15 cellular contexts compared by ENCODE assay signal in the genomic region with DNA sequence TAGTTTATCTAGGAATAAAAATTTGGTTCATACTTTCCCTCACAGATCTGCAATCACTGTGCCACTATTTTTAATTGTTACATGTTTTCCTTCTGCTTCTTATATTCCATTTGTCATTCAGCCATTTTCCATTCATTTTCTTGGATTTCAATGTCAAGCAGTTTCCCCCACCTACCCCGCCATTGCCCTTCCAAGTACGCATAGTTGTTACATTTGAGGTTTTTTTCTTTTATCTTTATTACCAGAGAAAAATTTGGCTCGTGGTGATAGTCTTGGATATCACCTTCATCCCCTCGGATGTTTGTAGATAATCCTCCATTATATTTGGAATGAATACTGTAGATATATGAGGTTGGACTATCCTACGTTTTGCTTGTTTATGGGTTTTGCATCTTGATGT.
DNase-seq lines count a peak whose midpoint lies in the region; ATAC-seq, FAIRE-seq and TF ChIP-seq lines count a peak whose summit lies in the region.
"Had no signal": no experiment of that assay in that cellular context is flagged by ENCODE, and none has a peak within 500 bp of the region (broad histone marks: within the 10 kb centered on the region; RNA-seq: fewer than 3 reads in every experiment).

No MANE protein-coding gene starts in this region.

- H3K4me1 Mint-ChIP-seq in GM23338 (peaks cover 3% of the 10 kb centered on the region; the same call in 2 of the 3 replicates), endothelial cell (ENCODE audit: unreplicated experiment) (no peaks in the 10 kb centered on the region)
- H3K4me1 Mint-ChIP-seq: H9 had no signal

- H2AFZ ChIP-seq in GM23338 = no peak overlapping the region
- peak overlapping the region; percentile 21 for H2AFZ ChIP-seq in K562 (ENCODE audit: low read depth, low read length)

- no peaks in the 10 kb centered on the region for H3K9me3 Mint-ChIP-seq in GM23338
- no peaks in the 10 kb centered on the region for H3K9me3 Mint-ChIP-seq in endothelial cell (ENCODE audit: unreplicated experiment)
- H3K9me3 Mint-ChIP-seq: H9 had no signal

- TF ChIP-seq POLR2A in K562 (conservative IDR thresholded peaks at IDR 0.05) = peak; percentile 41; the same call in 1 of the 2 replicates

- WGBS in K562 (ENCODE audit: insufficient coverage, low coverage, missing lambda C conversion rate) = 1% methylated on average over 5 of the region's 5 CpGs

- H3K9me1 ChIP-seq in K562 (ENCODE audit: control insufficient read depth, insufficient read depth, low read length) = no peaks in the 10 kb centered on the region

- H3K27ac ChIP-seq in GM23338 (ENCODE audit: low read depth) (no peak overlapping the region), K562 (ENCODE audit: extremely low read depth, low read depth, low read length) (peak overlapping the region; percentile 93)

- H3K4me2 ChIP-seq in GM23338 (no peak overlapping the region), K562 (ENCODE audit: insufficient read depth, low read length) (peak overlapping the region; percentile 87)

- no peak overlapping the region for H3K4me3 ChIP-seq in GM23338
- peak overlapping the region; percentile 49 for H3K4me3 ChIP-seq in K562

- peak; percentile 51 for FAIRE-seq in K562 (lab: Jason Lieb, UNC)
- FAIRE-seq: GM12892, H1 had no signal

- peak overlapping the region in 1 of 2 experiments; percentile 92; a peak in 2 of 4 replicates for H3K9ac ChIP-seq in K562 (ENCODE audit: insufficient read depth in 1 of 2, low read depth in 2 of 2, low read length in 2 of 2)

- H3K27ac Mint-ChIP-seq in GM23338 (peak overlapping the region; percentile 30; the same call in 1 of the 2 replicates), endothelial cell (ENCODE audit: unreplicated experiment) (no peak overlapping the region)
- H3K27ac Mint-ChIP-seq: CD4-positive, alpha-beta memory T cell; H9 had no signal

- H3K36me3 Mint-ChIP-seq in GM23338 (ENCODE audit: low read depth) (no peaks in the 10 kb centered on the region), endothelial cell (ENCODE audit: low read depth, unreplicated experiment) (no peaks in the 10 kb centered on the region)
- H3K36me3 Mint-ChIP-seq: CD4-positive, alpha-beta memory T cell had no signal

- H3K36me3 ChIP-seq in GM23338 (ENCODE audit: insufficient read depth) = no peaks in the 10 kb centered on the region
- H3K36me3 ChIP-seq in K562 (ENCODE audit: control insufficient read depth, insufficient read depth, low read length) = peaks cover 36% of the 10 kb centered on the region

- H3K27me3 Mint-ChIP-seq in GM23338 (ENCODE audit: insufficient read depth, low read depth, poor library complexity) = no peaks in the 10 kb centered on the region
- H3K27me3 Mint-ChIP-seq in endothelial cell (ENCODE audit: unreplicated experiment) = no peaks in the 10 kb centered on the region
- H3K27me3 Mint-ChIP-seq: CD4-positive, alpha-beta memory T cell had no signal

- CTCF ChIA-PET in K562 (lab: Yijun Ruan, JAX; ENCODE audit: low intra/inter-chr PET ratio) = no interaction called here

- TF ChIP-seq CTCF in GM23338 (conservative IDR thresholded peaks at IDR 0.05; ENCODE audit: low read depth in 2 of 2) (no peak), K562 (IDR thresholded peaks at IDR 0.05 in 2 of 3, conservative IDR thresholded peaks at IDR 0.05 in 1 of 3; ENCODE audit: insufficient read depth in 2 of 3, low read depth in 1 of 3, low read length in 3 of 3) (no peak), endothelial cell (IDR thresholded peaks at IDR 0.05; ENCODE audit: unreplicated experiment) (no peak)

- no peaks in the 10 kb centered on the region for H3K9me3 ChIP-seq in K562 (replicated peaks; ENCODE audit: control insufficient read depth, insufficient read depth, low read depth, low read length)
- H3K9me3 ChIP-seq: Caco-2 had no signal

- in situ Hi-C loops in K562 (cut with MboI) = loop anchor here (10.0 kb wide), 1 partner anchor 303 kb away; no protein-coding TSS in a partner anchor

- H4K20me1 ChIP-seq in GM23338 (replicated peaks; ENCODE audit: insufficient read depth) = no peaks in the 10 kb centered on the region
- H4K20me1 ChIP-seq in K562 (replicated peaks; ENCODE audit: control insufficient read depth, insufficient read depth, low read length) = no peaks in the 10 kb centered on the region

- POLR2A ChIA-PET in K562 (lab: Yijun Ruan, JAX) = interaction anchor here (0.6 to 1.0 kb wide), 2 partner anchors 12 to 18 kb away, joined by 3 read pairs; no protein-coding TSS in a partner anchor

- intact Hi-C loops in K562 (cut with micrococcal nuclease) = loop anchor here (2.0 to 10.0 kb wide), 3 partner anchors 231 to 493 kb away; a partner anchor contains a TSS

- no peaks in the 10 kb centered on the region; the same call in 1 of the 2 replicates for H3K4me1 ChIP-seq in GM23338 (ENCODE audit: insufficient read depth)
- peaks cover 4 to 30% of the 10 kb centered on the region in 2 experiments; a peak in 4 of 5 replicates for H3K4me1 ChIP-seq in K562 (replicated peaks in 1 of 2; ENCODE audit: control insufficient read depth in 2 of 2, insufficient read depth in 2 of 2, low read length in 2 of 2)
- H3K4me1 ChIP-seq: Caco-2 had no signal

- no peak for TF ChIP-seq RAD21 in K562 (CRISPR knock-in tag; conservative IDR thresholded peaks at IDR 0.05 in 1 of 2, IDR thresholded peaks at IDR 0.05 in 1 of 2)

- BruUV-seq in K562 (replicated peaks; lab: Mats Ljungman, UMichigan) = no TSS peak

- no peaks in the 10 kb centered on the region for H3F3A ChIP-seq in GM23338 (replicated peaks; ENCODE audit: low read depth)

- DNase-seq in GM23338 (ENCODE audit: low spot score) (no peak), OCI-M1 (lab: John Stamatoyannopoulos, UW) (peak; percentile 40), K562 (ENCODE audit: extremely low read depth in 1 of 4, low spot score in 3 of 4) (peak; percentile 18 to 81 (median 42)), NCI-H510A (lab: John Stamatoyannopoulos, UW) (no peak), retina (no peak), endothelial cell (ENCODE audit: low spot score) (no peak)
- DNase-seq: C1 segment of cervical spinal cord; Caco-2; CD4-positive, alpha-beta memory T cell; DMS153; DND-41; H9 had no signal

- H3K79me2 ChIP-seq in GM23338 (replicated peaks; ENCODE audit: insufficient read depth) = no peaks in the 10 kb centered on the region
- H3K79me2 ChIP-seq in K562 (ENCODE audit: control insufficient read depth, insufficient read depth, low read length) = peaks cover 52% of the 10 kb centered on the region

- H3K9me2 ChIP-seq in GM23338 (ENCODE audit: insufficient read depth) = no peaks in the 10 kb centered on the region

- no peak for ATAC-seq in GM23338
- ATAC-seq in K562 = peak; percentile 8
- ATAC-seq: HCT116 had no signal

- H3K27me3 ChIP-seq in GM23338 (ENCODE audit: insufficient read depth) (no peaks in the 10 kb centered on the region), K562 (ENCODE audit: control insufficient read depth in 2 of 2, insufficient read depth in 2 of 2, low read length in 2 of 2) (no peaks in the 10 kb centered on the region)

- TF ChIP-seq EP300 in K562 (IDR thresholded peaks at IDR 0.05; ENCODE audit: low read length) = peak; percentile 94

- H3K4me3 Mint-ChIP-seq in GM23338 (no peak overlapping the region), endothelial cell (ENCODE audit: unreplicated experiment) (no peak overlapping the region)
- H3K4me3 Mint-ChIP-seq: CD4-positive, alpha-beta memory T cell; H9 had no signal

TF ChIP-seq in K562, 482 proteins besides CTCF, POLR2A, EP300 and RAD21 (continues in another document):
- TF ChIP-seq NFIC (IDR thresholded peaks at IDR 0.05) (peak; percentile 74), CBFA2T2 (conservative IDR thresholded peaks at IDR 0.05) (peak; percentile 88), ZNF384 (IDR thresholded peaks at IDR 0.05; ENCODE audit: low read depth, low read length) (peak; percentile 41; the same call in 1 of the 2 replicates), KDM1A (IDR thresholded peaks at IDR 0.05) (peak; percentile 66 to 74), ARNT (IDR thresholded peaks at IDR 0.05) (peak; percentile 30 to 47; a peak in 1 of 4 replicates), ZNF79 (CRISPR knock-in tag; IDR thresholded peaks at IDR 0.05; ENCODE audit: low read depth) (peak; percentile 57), OTX1 (CRISPR knock-in tag; IDR thresholded peaks at IDR 0.05) (0 out of 2 replicates have a peak, but pooled peaks have one; percentile 37), GATAD2B (IDR thresholded peaks at IDR 0.05; ENCODE audit: borderline replicate concordance) (0 out of 2 replicates have a peak, but pooled peaks have one; percentile 44), TRIM24 (IDR thresholded peaks at IDR 0.05) (peak; percentile 62 to 63; a peak in 3 of 4 replicates), HDAC1 (IDR thresholded peaks at IDR 0.05) (0 out of 4 replicates have a peak, but pooled peaks of 1 of the 2 experiments have one; percentile 14), NCOA2 (IDR thresholded peaks at IDR 0.05; ENCODE audit: partially characterized antibody in 2 of 2) (peak in 1 of 2 experiments; percentile 51), ERF (CRISPR knock-in tag; IDR thresholded peaks at IDR 0.05) (0 out of 2 replicates have a peak, but pooled peaks have one; percentile 59), ZNF311 (CRISPR knock-in tag; IDR thresholded peaks at IDR 0.05) (peak; percentile 75; the same call in 1 of the 2 replicates), CCNT2 (IDR thresholded peaks at IDR 0.05; ENCODE audit: borderline replicate concordance, extremely low read depth, insufficient read length, low read depth, low read length) (peak; percentile 29), DPF2 (IDR thresholded peaks at IDR 0.05) (peak; percentile 72), ATF7 (IDR thresholded peaks at IDR 0.05) (no peak), RBM39 (optimal IDR thresholded peaks at IDR 0.05; ENCODE audit: low read depth, low read length) (no peak), ZNF140 (CRISPR knock-in tag; IDR thresholded peaks at IDR 0.05) (no peak)
- TF ChIP-seq, protein P1, sequence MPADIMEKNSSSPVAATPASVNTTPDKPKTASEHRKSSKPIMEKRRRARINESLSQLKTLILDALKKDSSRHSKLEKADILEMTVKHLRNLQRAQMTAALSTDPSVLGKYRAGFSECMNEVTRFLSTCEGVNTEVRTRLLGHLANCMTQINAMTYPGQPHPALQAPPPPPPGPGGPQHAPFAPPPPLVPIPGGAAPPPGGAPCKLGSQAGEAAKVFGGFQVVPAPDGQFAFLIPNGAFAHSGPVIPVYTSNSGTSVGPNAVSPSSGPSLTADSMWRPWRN (IDR thresholded peaks at IDR 0.05; ENCODE audit: low read depth) = peak; percentile 58; the same call in 1 of the 2 replicates
- TF ChIP-seq, protein P2, sequence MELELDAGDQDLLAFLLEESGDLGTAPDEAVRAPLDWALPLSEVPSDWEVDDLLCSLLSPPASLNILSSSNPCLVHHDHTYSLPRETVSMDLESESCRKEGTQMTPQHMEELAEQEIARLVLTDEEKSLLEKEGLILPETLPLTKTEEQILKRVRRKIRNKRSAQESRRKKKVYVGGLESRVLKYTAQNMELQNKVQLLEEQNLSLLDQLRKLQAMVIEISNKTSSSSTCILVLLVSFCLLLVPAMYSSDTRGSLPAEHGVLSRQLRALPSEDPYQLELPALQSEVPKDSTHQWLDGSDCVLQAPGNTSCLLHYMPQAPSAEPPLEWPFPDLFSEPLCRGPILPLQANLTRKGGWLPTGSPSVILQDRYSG (tag; conservative IDR thresholded peaks at IDR 0.05; ENCODE audit: low read depth) = peak; percentile 58; the same call in 1 of the 2 replicates

Comparison
In these comparisons a context has a peak if more than half of its experiments do, and no peak if none do; other contexts are left out.
1. DNase-seq: peak in OCI-M1 (single experiment) and K562 (4 of 4); none in GM23338 (single experiment), NCI-H510A (single experiment), retina (single experiment) and endothelial cell (single experiment).